In genomic region chr14:20610002-20610765, GRCh38 we compare ENCODE assay signal across 8 cellular contexts. TPM values are rescaled to one million over a fixed set of nuclear protein-coding genes. Genes with fewer than 3 reads are reported as not detected.
A peak's percentile ranks its signal among the peaks of the same experiment; 100 is the strongest.
DNase-seq lines count a peak whose midpoint lies in the region; ATAC-seq and TF ChIP-seq lines count a peak whose summit lies in the region.

No MANE protein-coding gene starts in this region.

- no peak overlapping the region for H2BK5ac ChIP-seq in neuronal stem cell (ENCODE audit: low read length)

- H3K4me1 ChIP-seq in gastroesophageal sphincter (peaks cover 0 to 48% (median 7%) of the 10 kb centered on the region in 3 donors), neuronal stem cell (ENCODE audit: control insufficient read depth in 2 of 2, insufficient read depth in 1 of 2, low read depth in 1 of 2, low read length in 2 of 2) (no peaks in the 10 kb centered on the region), subcutaneous abdominal adipose tissue (ENCODE audit: control insufficient read depth in 5 of 5, insufficient read depth in 5 of 5, low read length in 5 of 5) (peaks cover 5 to 36% (median 29%) of the 10 kb centered on the region in 5 donors)

- H2BK15ac ChIP-seq in neuronal stem cell (ENCODE audit: low read length): no peak overlapping the region

- no peak overlapping the region for H4K91ac ChIP-seq in neuronal stem cell (ENCODE audit: low read depth, low read length, poor library complexity)

- 4 to 9% methylated on average over 24 to 27 of the region's 27 CpGs for WGBS in gastroesophageal sphincter (ENCODE audit: low coverage in 1 of 2), 2 donors
- WGBS in neuronal stem cell (ENCODE audit: extremely low coverage in 2 of 2, insufficient read length in 2 of 2, insufficient replicate concordance in 1 of 2), 2 donors: no CpG with 5 or more reads among the region's 27 CpGs

- H3K27ac ChIP-seq in gastroesophageal sphincter (peak overlapping the region; percentile 12 to 86 (median 82)), neuronal stem cell (replicated peaks; ENCODE audit: low read length) (no peak overlapping the region), subcutaneous abdominal adipose tissue (ENCODE audit: low read depth, low read length) (peak overlapping the region; percentile 64)

- H3K23ac ChIP-seq in neuronal stem cell (ENCODE audit: low read depth, low read length, poor library complexity): no peak overlapping the region

- TF ChIP-seq EP300 in gastroesophageal sphincter (IDR thresholded peaks at IDR 0.05): no peak

- TF ChIP-seq CTCF in gastroesophageal sphincter (IDR thresholded peaks at IDR 0.05): no peak

- peak overlapping the region; percentile 46 for H3K4me2 ChIP-seq in neuronal stem cell (ENCODE audit: insufficient read depth, low read length, poor library complexity, severe bottlenecking)

- no peak overlapping the region for H3K14ac ChIP-seq in neuronal stem cell (ENCODE audit: low read length)

- peak; percentile 37 for ATAC-seq in gastroesophageal sphincter
- no peak for ATAC-seq in GM19395 (IDR thresholded peaks at IDR 0.05; ENCODE audit: unreplicated experiment)

- TF ChIP-seq POLR2A in gastroesophageal sphincter (IDR thresholded peaks at IDR 0.05): no peak

- no peaks in the 10 kb centered on the region for H3K9me3 ChIP-seq in gastroesophageal sphincter
- H3K9me3 ChIP-seq in neuronal stem cell (replicated peaks in 1 of 2; ENCODE audit: control insufficient read depth in 2 of 2, insufficient read depth in 1 of 2, low read depth in 1 of 2, low read length in 2 of 2): no peaks in the 10 kb centered on the region
- H3K9me3 ChIP-seq in subcutaneous abdominal adipose tissue (ENCODE audit: control insufficient read depth in 5 of 5, low read length in 5 of 5): no peaks in the 10 kb centered on the region

- no peak overlapping the region for H2BK120ac ChIP-seq in neuronal stem cell (ENCODE audit: low read depth, low read length)

- H3K4me3 ChIP-seq in gastroesophageal sphincter: peak overlapping the region; percentile 73 to 90
- H3K4me3 ChIP-seq in neuronal stem cell (ENCODE audit: low read length in 2 of 2): peak overlapping the region; percentile 69 to 99
- H3K4me3 ChIP-seq in subcutaneous abdominal adipose tissue (ENCODE audit: low read depth in 1 of 5, low read length in 5 of 5): peak overlapping the region; percentile 68 to 92 (median 90)

- no peak overlapping the region for H4K8ac ChIP-seq in neuronal stem cell (ENCODE audit: low read depth, low read length)

- H3K27me3 ChIP-seq in gastroesophageal sphincter (no peaks in the 10 kb centered on the region), neuronal stem cell (ENCODE audit: control insufficient read depth in 3 of 3, insufficient read depth in 3 of 3, low read depth in 1 of 3, low read length in 3 of 3) (peaks cover 0 to 3% (median 3%) of the 10 kb centered on the region in 3 experiments), subcutaneous abdominal adipose tissue (ENCODE audit: control insufficient read depth in 5 of 5, insufficient read depth in 4 of 5, low read length in 5 of 5) (no peaks in the 10 kb centered on the region)

- H2AFZ ChIP-seq in neuronal stem cell (ENCODE audit: low read length): peak overlapping the region; percentile 92

- no peak overlapping the region for H2AK5ac ChIP-seq in neuronal stem cell (ENCODE audit: low read depth, low read length)

- DNase-seq in GDM1 (lab: John Stamatoyannopoulos, UW) (peak; percentile 72), LoVo (ENCODE audit: low spot score) (peak; percentile 75), SIG-M5 treated with dmso at 0.1 percent for 504 hours (lab: John Stamatoyannopoulos, UW; ENCODE audit: unreplicated experiment) (peak; percentile 70), neuronal stem cell (ENCODE audit: low spot score) (no peak)
- peak; percentile 48 for DNase-seq in activated gamma-delta T cell treated with anti-CD3 and anti-CD28 coated beads, Interleukin-2, amount 50 U/mL, for 16 hours (ENCODE audit: low read depth)

- H3K79me1 ChIP-seq in neuronal stem cell (ENCODE audit: low read depth, low read length): no peaks in the 10 kb centered on the region

- no peak overlapping the region for H2BK12ac ChIP-seq in neuronal stem cell (ENCODE audit: low read length)

- H3K9ac ChIP-seq in neuronal stem cell (ENCODE audit: low read depth, low read length, poor library complexity): no peak overlapping the region
- H3K9ac ChIP-seq in subcutaneous abdominal adipose tissue (ENCODE audit: low read length in 5 of 5): peak overlapping the region; percentile 40 to 85 (median 76)

- H3K36me3 ChIP-seq in gastroesophageal sphincter (no peaks in the 10 kb centered on the region), neuronal stem cell (replicated peaks in 1 of 2; ENCODE audit: control insufficient read depth in 2 of 2, insufficient read depth in 2 of 2, low read length in 2 of 2) (no peaks in the 10 kb centered on the region), subcutaneous abdominal adipose tissue (ENCODE audit: control insufficient read depth in 5 of 5, insufficient read depth in 5 of 5, low read length in 5 of 5) (no peaks in the 10 kb centered on the region)

- no peak overlapping the region for H3K18ac ChIP-seq in neuronal stem cell (ENCODE audit: low read length)

- no peak overlapping the region for H3K4ac ChIP-seq in neuronal stem cell (ENCODE audit: low read length)

RNA-seq across cellular contexts. Expression of gene RNASE12, which starts 19.0 kb away (rescaled TPM):
- total RNA-seq in gastroesophageal sphincter: not detected
- not detected for polyA plus RNA-seq in neuronal stem cell (2013, experiment 1 of 2)
- polyA plus RNA-seq in neuronal stem cell (2013, experiment 2 of 2): not detected

RNA-seq across cellular contexts. Expression of gene RNASE11, which starts 22.4 kb away (rescaled TPM):
- not detected for total RNA-seq in gastroesophageal sphincter
- polyA plus RNA-seq in neuronal stem cell (2013, experiment 1 of 2): not detected
- polyA plus RNA-seq in neuronal stem cell (2013, experiment 2 of 2): not detected

RNA-seq across cellular contexts. Expression of gene OR6S1, which starts 31.3 kb away (rescaled TPM):
- total RNA-seq in gastroesophageal sphincter: not detected
- not detected for polyA plus RNA-seq in neuronal stem cell (2013, experiment 1 of 2)
- polyA plus RNA-seq in neuronal stem cell (2013, experiment 2 of 2): not detected

RNA-seq across cellular contexts. Expression of gene RNASE9, which starts 49.3 kb away (rescaled TPM):
- under 1 TPM in 1 of 4 donors, not detected in 3; 0.15 TPM for total RNA-seq in gastroesophageal sphincter
- polyA plus RNA-seq in neuronal stem cell (2013, experiment 1 of 2): not detected
- polyA plus RNA-seq in neuronal stem cell (2013, experiment 2 of 2): not detected
